ENCODE assay signal across 7 cellular contexts in genomic region chr18:57908092-57908491, GRCh38.
"Had no signal": no experiment of that assay in that cellular context is flagged by ENCODE, and none has a peak within 500 bp of the region (broad histone marks: within the 10 kb centered on the region; RNA-seq: fewer than 3 reads in every experiment).

No MANE protein-coding gene starts in this region.

- H3K9me3 ChIP-seq: HAP-1 had no signal

- ATAC-seq: HCT116 had no signal

- H3K4me2 ChIP-seq: GM23338 had no signal

- H3K36me3 ChIP-seq: HAP-1 had no signal

- H3K4me3 ChIP-seq: GM23338, HAP-1 had no signal

- H3K27ac ChIP-seq: HL-60 had no signal

- DNase-seq: H7, HFFc6, KG1 had no signal

- H3K4me1 ChIP-seq: HAP-1 had no signal
